1 cellular context compared by ENCODE assay signal in the genomic region with DNA sequence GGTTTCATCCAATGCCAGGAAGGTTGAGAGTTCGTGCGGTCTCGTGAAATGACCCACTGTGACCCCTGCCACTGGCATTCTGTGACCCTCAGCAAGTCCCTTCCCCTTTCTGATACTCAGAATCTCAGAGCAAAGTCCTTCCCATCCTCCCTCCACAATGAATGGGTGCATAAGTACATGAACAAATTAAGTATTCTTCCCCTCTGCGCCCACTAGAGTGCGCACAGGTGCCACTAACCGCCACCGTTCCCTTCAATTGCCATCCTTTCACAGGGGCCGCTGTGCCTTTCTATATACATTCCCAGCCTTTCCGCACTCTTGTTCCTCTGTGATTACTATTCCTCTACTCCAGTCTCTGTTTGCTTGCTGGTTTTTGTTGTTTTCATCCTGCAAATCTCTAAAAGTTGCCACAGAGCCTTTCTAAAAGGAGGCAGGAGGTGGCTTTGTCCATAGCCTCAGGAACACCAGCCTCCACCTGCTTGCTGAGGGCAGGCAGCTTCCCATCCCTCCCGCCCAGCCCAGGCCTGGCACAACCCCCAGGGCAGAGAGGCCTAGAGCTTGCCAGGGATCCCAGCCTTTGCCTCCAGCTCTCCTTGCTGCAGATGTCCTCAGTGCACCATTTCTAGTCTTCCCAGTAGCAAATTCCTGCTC.
TF ChIP-seq lines count a peak whose summit lies in the region.

No MANE protein-coding gene starts in this region.

TF ChIP-seq in HEK293, 187 proteins besides CTCF, POLR2A, EP300 and RAD21 (continued from another document and continues in another):
- TF ChIP-seq ZBTB49 (tag by site-specific recombination; IDR thresholded peaks at IDR 0.05; ENCODE audit: low read depth) (no peak), ZBTB8A (tag by site-specific recombination; IDR thresholded peaks at IDR 0.05) (no peak), ZNF121 (tag by site-specific recombination; IDR thresholded peaks at IDR 0.05) (no peak), ZNF335 (tag by site-specific recombination; conservative IDR thresholded peaks at IDR 0.05) (no peak), ZNF654 (tag by site-specific recombination; IDR thresholded peaks at IDR 0.05; ENCODE audit: low read depth) (peak; percentile 99), GLIS2 (tag by site-specific recombination; IDR thresholded peaks at IDR 0.05) (no peak), SP7 (tag by site-specific recombination; IDR thresholded peaks at IDR 0.05) (0 out of 2 replicates have a peak, but pooled peaks have one; percentile 53), ZNF658 (tag by site-specific recombination; IDR thresholded peaks at IDR 0.05) (no peak), SCRT2 (tag by site-specific recombination; IDR thresholded peaks at IDR 0.05) (no peak), FEZF1 (tag by site-specific recombination; IDR thresholded peaks at IDR 0.05) (no peak), ZNF521 (tag by site-specific recombination; IDR thresholded peaks at IDR 0.05) (no peak), ZNF341 (tag by site-specific recombination; IDR thresholded peaks at IDR 0.05; ENCODE audit: low read depth) (peak; percentile 18; the same call in 1 of the 2 replicates), ZSCAN30 (tag by site-specific recombination; IDR thresholded peaks at IDR 0.05) (peak; percentile 62), MYNN (tag by site-specific recombination; IDR thresholded peaks at IDR 0.05; ENCODE audit: borderline replicate concordance) (no peak), ZNF510 (tag by site-specific recombination; IDR thresholded peaks at IDR 0.05; ENCODE audit: insufficient replicate concordance) (no peak), ZNF544 (tag by site-specific recombination; IDR thresholded peaks at IDR 0.05) (no peak), SCRT1 (tag by site-specific recombination; IDR thresholded peaks at IDR 0.05; ENCODE audit: borderline replicate concordance) (no peak), ZBTB6 (tag by site-specific recombination; IDR thresholded peaks at IDR 0.05) (no peak), ZNF571 (tag by site-specific recombination; IDR thresholded peaks at IDR 0.05) (no peak), ZNF146 (tag by site-specific recombination; IDR thresholded peaks at IDR 0.05) (peak; percentile 95), ZNF211 (tag by site-specific recombination; IDR thresholded peaks at IDR 0.05; ENCODE audit: low read depth) (no peak), GLIS1 (tag by site-specific recombination; IDR thresholded peaks at IDR 0.05) (no peak), ZNF560 (tag by site-specific recombination; IDR thresholded peaks at IDR 0.05; ENCODE audit: borderline replicate concordance) (no peak), ZNF148 (tag by site-specific recombination; IDR thresholded peaks at IDR 0.05; ENCODE audit: borderline replicate concordance) (no peak), PRDM2 (tag by site-specific recombination; IDR thresholded peaks at IDR 0.05; ENCODE audit: borderline replicate concordance) (no peak), ZNF776 (tag by site-specific recombination; IDR thresholded peaks at IDR 0.05; ENCODE audit: borderline replicate concordance) (no peak), ZNF610 (tag by site-specific recombination; IDR thresholded peaks at IDR 0.05; ENCODE audit: borderline replicate concordance) (no peak)
- TF ChIP-seq, protein P1, sequence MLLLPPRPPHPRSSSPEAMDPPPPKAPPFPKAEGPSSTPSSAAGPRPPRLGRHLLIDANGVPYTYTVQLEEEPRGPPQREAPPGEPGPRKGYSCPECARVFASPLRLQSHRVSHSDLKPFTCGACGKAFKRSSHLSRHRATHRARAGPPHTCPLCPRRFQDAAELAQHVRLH (tag by site-specific recombination; IDR thresholded peaks at IDR 0.05) = no peak
- TF ChIP-seq, protein P2, sequence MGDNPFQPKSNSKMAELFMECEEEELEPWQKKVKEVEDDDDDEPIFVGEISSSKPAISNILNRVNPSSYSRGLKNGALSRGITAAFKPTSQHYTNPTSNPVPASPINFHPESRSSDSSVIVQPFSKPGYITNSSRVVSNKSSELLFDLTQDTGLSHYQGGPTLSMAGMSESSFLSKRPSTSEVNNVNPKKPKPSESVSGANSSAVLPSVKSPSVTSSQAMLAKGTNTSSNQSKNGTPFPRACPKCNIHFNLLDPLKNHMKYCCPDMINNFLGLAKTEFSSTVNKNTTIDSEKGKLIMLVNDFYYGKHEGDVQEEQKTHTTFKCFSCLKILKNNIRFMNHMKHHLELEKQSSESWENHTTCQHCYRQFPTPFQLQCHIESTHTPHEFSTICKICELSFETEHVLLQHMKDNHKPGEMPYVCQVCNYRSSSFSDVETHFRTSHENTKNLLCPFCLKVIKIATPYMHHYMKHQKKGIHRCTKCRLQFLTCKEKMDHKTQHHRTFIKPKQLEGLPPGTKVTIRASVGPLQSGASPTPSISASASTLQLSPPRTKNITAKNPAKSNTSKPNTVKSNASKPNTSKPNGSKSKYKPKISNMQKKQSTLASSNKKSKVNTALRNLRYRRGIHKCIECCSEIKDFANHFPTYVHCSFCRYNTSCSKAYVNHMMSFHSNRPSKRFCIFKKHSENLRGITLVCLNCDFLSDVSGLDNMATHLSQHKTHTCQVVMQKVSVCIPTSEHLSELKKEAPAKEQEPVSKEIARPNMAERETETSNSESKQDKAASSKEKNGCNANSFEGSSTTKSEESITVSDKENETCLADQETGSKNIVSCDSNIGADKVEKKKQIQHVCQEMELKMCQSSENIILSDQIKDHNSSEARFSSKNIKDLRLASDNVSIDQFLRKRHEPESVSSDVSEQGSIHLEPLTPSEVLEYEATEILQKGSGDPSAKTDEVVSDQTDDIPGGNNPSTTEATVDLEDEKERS (tag by site-specific recombination; IDR thresholded peaks at IDR 0.05) = no peak
- TF ChIP-seq, protein P3, sequence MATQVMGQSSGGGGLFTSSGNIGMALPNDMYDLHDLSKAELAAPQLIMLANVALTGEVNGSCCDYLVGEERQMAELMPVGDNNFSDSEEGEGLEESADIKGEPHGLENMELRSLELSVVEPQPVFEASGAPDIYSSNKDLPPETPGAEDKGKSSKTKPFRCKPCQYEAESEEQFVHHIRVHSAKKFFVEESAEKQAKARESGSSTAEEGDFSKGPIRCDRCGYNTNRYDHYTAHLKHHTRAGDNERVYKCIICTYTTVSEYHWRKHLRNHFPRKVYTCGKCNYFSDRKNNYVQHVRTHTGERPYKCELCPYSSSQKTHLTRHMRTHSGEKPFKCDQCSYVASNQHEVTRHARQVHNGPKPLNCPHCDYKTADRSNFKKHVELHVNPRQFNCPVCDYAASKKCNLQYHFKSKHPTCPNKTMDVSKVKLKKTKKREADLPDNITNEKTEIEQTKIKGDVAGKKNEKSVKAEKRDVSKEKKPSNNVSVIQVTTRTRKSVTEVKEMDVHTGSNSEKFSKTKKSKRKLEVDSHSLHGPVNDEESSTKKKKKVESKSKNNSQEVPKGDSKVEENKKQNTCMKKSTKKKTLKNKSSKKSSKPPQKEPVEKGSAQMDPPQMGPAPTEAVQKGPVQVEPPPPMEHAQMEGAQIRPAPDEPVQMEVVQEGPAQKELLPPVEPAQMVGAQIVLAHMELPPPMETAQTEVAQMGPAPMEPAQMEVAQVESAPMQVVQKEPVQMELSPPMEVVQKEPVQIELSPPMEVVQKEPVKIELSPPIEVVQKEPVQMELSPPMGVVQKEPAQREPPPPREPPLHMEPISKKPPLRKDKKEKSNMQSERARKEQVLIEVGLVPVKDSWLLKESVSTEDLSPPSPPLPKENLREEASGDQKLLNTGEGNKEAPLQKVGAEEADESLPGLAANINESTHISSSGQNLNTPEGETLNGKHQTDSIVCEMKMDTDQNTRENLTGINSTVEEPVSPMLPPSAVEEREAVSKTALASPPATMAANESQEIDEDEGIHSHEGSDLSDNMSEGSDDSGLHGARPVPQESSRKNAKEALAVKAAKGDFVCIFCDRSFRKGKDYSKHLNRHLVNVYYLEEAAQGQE (tag by site-specific recombination; IDR thresholded peaks at IDR 0.05) = no peak
- TF ChIP-seq, protein P4, sequence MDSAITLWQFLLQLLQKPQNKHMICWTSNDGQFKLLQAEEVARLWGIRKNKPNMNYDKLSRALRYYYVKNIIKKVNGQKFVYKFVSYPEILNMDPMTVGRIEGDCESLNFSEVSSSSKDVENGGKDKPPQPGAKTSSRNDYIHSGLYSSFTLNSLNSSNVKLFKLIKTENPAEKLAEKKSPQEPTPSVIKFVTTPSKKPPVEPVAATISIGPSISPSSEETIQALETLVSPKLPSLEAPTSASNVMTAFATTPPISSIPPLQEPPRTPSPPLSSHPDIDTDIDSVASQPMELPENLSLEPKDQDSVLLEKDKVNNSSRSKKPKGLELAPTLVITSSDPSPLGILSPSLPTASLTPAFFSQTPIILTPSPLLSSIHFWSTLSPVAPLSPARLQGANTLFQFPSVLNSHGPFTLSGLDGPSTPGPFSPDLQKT (IDR thresholded peaks at IDR 0.05; ENCODE audit: borderline replicate concordance, low read depth, low read length) = no peak
